22 cellular contexts compared by ENCODE assay signal in the genomic region with DNA sequence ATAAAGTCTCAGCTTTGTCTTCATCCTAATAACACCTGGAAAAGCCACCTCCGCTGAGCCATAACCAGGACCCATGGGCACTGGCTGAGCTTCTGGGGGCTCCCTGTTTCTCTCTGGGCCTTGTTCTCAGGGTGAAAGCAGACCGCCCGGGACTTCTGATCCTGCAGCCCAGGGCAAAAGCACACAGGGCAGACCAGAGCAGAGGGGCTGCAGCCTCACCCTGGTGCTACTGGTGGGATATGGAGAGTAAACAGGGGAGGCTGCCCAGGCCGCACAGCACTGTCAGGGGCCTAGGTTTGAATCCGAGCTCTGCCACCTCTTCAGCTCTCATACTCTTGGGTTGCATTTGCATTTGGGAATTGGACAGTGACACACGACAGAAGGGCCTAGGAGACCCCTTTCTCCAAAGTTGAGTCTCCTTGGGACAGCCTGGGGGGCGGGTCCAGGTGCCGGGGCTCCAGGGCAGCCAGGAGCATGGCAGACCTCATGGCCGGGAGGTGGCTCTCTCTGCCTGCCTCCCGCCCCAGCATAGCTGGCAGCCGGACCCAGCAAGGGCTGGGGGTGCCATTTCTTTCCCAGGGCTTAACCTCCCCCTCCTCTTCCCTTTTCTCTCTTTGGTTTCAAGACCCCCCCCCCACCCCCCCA.
"Had no signal": no experiment of that assay in that cellular context is flagged by ENCODE, and none has a peak within 500 bp of the region (broad histone marks: within the 10 kb centered on the region; RNA-seq: fewer than 3 reads in every experiment).

No MANE protein-coding gene starts in this region.

- H3K36me3 ChIP-seq: ascending aorta, esophagus muscularis mucosa, left lung, ovary, prostate gland, transverse colon had no signal

- H3K9me3 ChIP-seq: ascending aorta, esophagus muscularis mucosa, left lung, mucosa of descending colon, ovary, prostate gland, testis, transverse colon had no signal

- DNase-seq: activated CD4-positive, alpha-beta memory T cell treated with anti-CD3 and anti-CD28 coated beads for 36 hours; activated CD4-positive, alpha-beta T cell treated with anti-CD3 and anti-CD28 coated beads for 48 hours; activated CD8-positive, alpha-beta memory T cell treated with anti-CD3 and anti-CD28 coated beads, Interleukin-2, amount 50 U/mL, for 48 hours; activated gamma-delta T cell; activated naive CD4-positive, alpha-beta T cell treated with anti-CD3 and anti-CD28 coated beads, Interleukin-2, amount 10 ng/mL, durations not matched to agents 7 days and 5 days; activated naive CD8-positive, alpha-beta T cell treated with anti-CD3 and anti-CD28 coated beads, Interleukin-2, amount 10 ng/mL, durations not matched to agents 7 days and 5 days; activated T-cell treated with anti-CD3 and anti-CD28 coated beads, Interleukin-2, amount 50 U/mL, for 24 hours; foreskin keratinocyte; mesendoderm; stimulated activated CD4-positive, alpha-beta T cell treated with anti-CD3 and anti-CD28 coated beads, Interleukin-4, amount 100 ng/mL, for 1 hour; stimulated activated naive CD8-positive, alpha-beta T cell treated with anti-CD3 and anti-CD28 coated beads, Interleukin-15, Interleukin-2, amounts not matched to agents 100 U/mL and 50 U/mL, for 24 hours; testis; transverse colon had no signal

- H3K27ac ChIP-seq: ascending aorta, esophagus muscularis mucosa, foreskin keratinocyte, left lung, ovary, prostate gland, testis, transverse colon had no signal

- H3K27me3 ChIP-seq: ascending aorta, left lung, ovary, testis had no signal

- H3K4me3 ChIP-seq: ascending aorta, esophagus muscularis mucosa, left lung, lung, mucosa of descending colon, ovary, prostate gland, testis, transverse colon had no signal

- ATAC-seq: activated CD4-positive, CD25-positive, alpha-beta regulatory T cell treated with anti-CD3 and anti-CD28 coated beads, Interleukin-2, amount 50 U/mL, for 24 hours; foreskin keratinocyte; left lung; mucosa of descending colon; natural killer cell treated with Interleukin-12 subunit alpha and Interleukin-12 subunit beta and Interleukin-15 and Interleukin-18, amount 100 ng/mL, for 72 hours; stimulated activated naive CD8-positive, alpha-beta T cell treated with anti-CD3 and anti-CD28 coated beads, Interleukin-15, Interleukin-2, amounts not matched to agents 100 U/mL and 50 U/mL, for 24 hours had no signal

- H3K4me1 ChIP-seq: foreskin keratinocyte, left lung, transverse colon had no signal
